ENCODE assay signal across 1 cellular context in the genomic region with DNA sequence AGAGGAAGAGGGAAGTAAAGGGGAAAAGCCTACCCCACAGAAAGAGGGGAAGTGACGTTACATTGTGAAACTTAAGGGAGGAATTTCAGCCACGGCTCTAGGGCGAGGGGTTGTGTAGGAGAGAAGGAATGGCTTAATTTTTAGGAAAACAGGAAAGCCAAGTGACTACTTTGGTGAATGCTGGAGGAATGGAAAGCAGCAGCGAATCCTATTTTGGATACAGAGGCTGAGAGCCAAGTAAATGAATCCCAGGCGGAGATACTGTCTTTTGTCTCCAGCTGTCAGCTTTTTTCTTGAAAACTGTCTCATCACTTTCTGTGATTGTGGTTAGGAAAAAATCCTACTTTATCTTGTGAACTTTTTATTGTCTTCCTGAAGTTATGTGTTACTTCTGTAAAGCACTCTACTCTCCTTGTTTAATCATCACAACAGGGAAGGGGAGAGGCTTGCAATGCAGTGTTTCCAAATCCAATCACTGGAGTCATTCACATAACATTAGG.
TF ChIP-seq lines count a peak whose summit lies in the region.

No MANE protein-coding gene starts in this region.

TF ChIP-seq in IMR-90, 13 proteins besides CTCF, POLR2A, EP300 and RAD21:
- TF ChIP-seq NFE2L2 (IDR thresholded peaks at IDR 0.05; ENCODE audit: low read depth, low read length): no peak
